In genomic region chr9:90841615-90842014, GRCh38 we compare ENCODE assay signal across 24 cellular contexts. TPM values are rescaled to one million over a fixed set of nuclear protein-coding genes. Genes with fewer than 3 reads are reported as not detected.
DNase-seq lines count a peak whose midpoint lies in the region; ATAC-seq, FAIRE-seq and TF ChIP-seq lines count a peak whose summit lies in the region.
"Had no signal": no experiment of that assay in that cellular context is flagged by ENCODE, and none has a peak within 500 bp of the region (broad histone marks: within the 10 kb centered on the region; RNA-seq: fewer than 3 reads in every experiment).

No MANE protein-coding gene starts in this region.

- H2BK5ac ChIP-seq in IMR-90 (ENCODE audit: low read depth, low read length, poor library complexity, severe bottlenecking): peak overlapping the region; percentile 93

- no peak overlapping the region for H3K4me3 Mint-ChIP-seq in immature natural killer cell
- H3K4me3 Mint-ChIP-seq: CD4-positive, CD25-positive, alpha-beta regulatory T cell; T-helper 17 cell had no signal

- no peaks in the 10 kb centered on the region for H3K36me3 ChIP-seq in IMR-90 (ENCODE audit: control insufficient read depth, insufficient read depth, low read length)
- peaks cover 27% of the 10 kb centered on the region for H3K36me3 ChIP-seq in thymus (ENCODE audit: control insufficient read depth, insufficient read depth)
- H3K36me3 ChIP-seq: SJCRH30 had no signal

- no peak overlapping the region for H3K27ac Mint-ChIP-seq in immature natural killer cell
- H3K27ac Mint-ChIP-seq: CD4-positive, CD25-positive, alpha-beta regulatory T cell; T-helper 17 cell had no signal

- no peak overlapping the region for H2AK5ac ChIP-seq in IMR-90 (ENCODE audit: low read depth, low read length)

- no peak overlapping the region for H2BK120ac ChIP-seq in IMR-90 (ENCODE audit: low read depth, low read length)

- CTCF ChIA-PET in IMR-90 (lab: Yijun Ruan, JAX): no interaction called here

- H3K27me3 Mint-ChIP-seq in immature natural killer cell (ENCODE audit: low read depth in 3 of 3): peaks cover 0 to 5% (median 2%) of the 10 kb centered on the region in 3 donors
- H3K27me3 Mint-ChIP-seq: CD4-positive, CD25-positive, alpha-beta regulatory T cell; T-helper 17 cell had no signal

- no peak overlapping the region for H2AFZ ChIP-seq in IMR-90 (replicated peaks; ENCODE audit: low read length, poor library complexity)

- H3K4me2 ChIP-seq in IMR-90 (ENCODE audit: low read depth, low read length): no peak overlapping the region

- H3K9me1 ChIP-seq in IMR-90 (ENCODE audit: insufficient read depth, low read length): peaks cover 3% of the 10 kb centered on the region; the same call in 1 of the 2 replicates

- no peak overlapping the region for H2AK9ac ChIP-seq in IMR-90 (replicated peaks; ENCODE audit: low read depth, low read length, poor library complexity)

- DNase-seq in GM18507 (ENCODE audit: extremely low spot score, insufficient read length, low read depth): no peak
- DNase-seq in IMR-90: no peak
- peak; percentile 23 to 39 for DNase-seq in erythroblast (lab: John Stamatoyannopoulos, UW)
- no peak for DNase-seq in iPS-NIHi11 (ENCODE audit: low spot score)
- no peak for DNase-seq in immature natural killer cell
- DNase-seq in NCI-H1417 (lab: John Stamatoyannopoulos, UW): no peak
- DNase-seq: CD4-positive, CD25-positive, alpha-beta regulatory T cell; DMS53; GOT3; Karpas-422; MV-4-11; NCI-H1105; NCI-H146; NCI-H1930; NCI-H2107; NCI-H524 treated with DMSO at 0.1 percent for 48 hours; NCI-H774; PC-3; SJCRH30; T-helper 17 cell had no signal

- H3K4me3 ChIP-seq in IMR-90 (ENCODE audit: insufficient read depth, low read depth, low read length) (no peak overlapping the region), thymus (ENCODE audit: low read length) (no peak overlapping the region)
- H3K4me3 ChIP-seq: SJCRH30 had no signal

- H3K4me1 Mint-ChIP-seq in immature natural killer cell: peaks cover 0 to 42% of the 10 kb centered on the region in 2 donors
- H3K4me1 Mint-ChIP-seq: T-helper 17 cell had no signal

- in situ Hi-C loops in IMR-90 (cut with MboI; ENCODE audit: low sequenced_read_pairs): no loop called here

- H3K4me1 ChIP-seq in IMR-90 (ENCODE audit: control insufficient read depth, insufficient read depth, low read length) (no peaks in the 10 kb centered on the region), thymus (ENCODE audit: control insufficient read depth, insufficient read depth, low read length) (peaks cover 8% of the 10 kb centered on the region)
- H3K4me1 ChIP-seq: SJCRH30 had no signal

- no peaks in the 10 kb centered on the region for H3K9me3 ChIP-seq in IMR-90 (ENCODE audit: control insufficient read depth, insufficient read depth, low read length)
- no peaks in the 10 kb centered on the region for H3K9me3 ChIP-seq in thymus (ENCODE audit: control insufficient read depth)

- H2BK20ac ChIP-seq in IMR-90 (ENCODE audit: low read depth, low read length): no peak overlapping the region

- H3K9me3 Mint-ChIP-seq in immature natural killer cell: no peaks in the 10 kb centered on the region
- H3K9me3 Mint-ChIP-seq: CD4-positive, CD25-positive, alpha-beta regulatory T cell had no signal

- H3K18ac ChIP-seq in IMR-90 (ENCODE audit: low read depth, low read length): no peak overlapping the region

- TF ChIP-seq RAD21 in IMR-90 (IDR thresholded peaks at IDR 0.05; ENCODE audit: low read length): no peak

- POLR2A ChIA-PET in IMR-90 (lab: Charles Lee; ENCODE audit: unreplicated experiment): no interaction called here

- no peak overlapping the region for H3K56ac ChIP-seq in IMR-90 (ENCODE audit: extremely low read depth, insufficient read depth, low read length)

- TF ChIP-seq POLR2A in IMR-90 (IDR thresholded peaks at IDR 0.05; ENCODE audit: low read depth, low read length) (no peak), erythroblast (IDR thresholded peaks at IDR 0.05; ENCODE audit: low read length) (no peak)

- H2BK15ac ChIP-seq in IMR-90 (ENCODE audit: low read depth, low read length): no peak overlapping the region

- dilution Hi-C loops in IMR-90 (cut with HindIII; ENCODE audit: low sequenced_read_pairs, unreplicated experiment): no loop called here

- H3K36me3 Mint-ChIP-seq in immature natural killer cell: peaks cover 0 to 12% (median 3%) of the 10 kb centered on the region in 3 donors
- H3K36me3 Mint-ChIP-seq: CD4-positive, CD25-positive, alpha-beta regulatory T cell had no signal

- TF ChIP-seq CTCF in IMR-90 (conservative IDR thresholded peaks at IDR 0.05; ENCODE audit: low read depth, low read length): no peak

- no peak overlapping the region for H4K5ac ChIP-seq in IMR-90 (ENCODE audit: low read depth, low read length)

- intact Hi-C loops in IMR-90 (cut with micrococcal nuclease): no loop called here

- H3K27ac ChIP-seq in IMR-90 (ENCODE audit: insufficient read depth, low read length) (no peak overlapping the region), thymus (ENCODE audit: low read depth) (peak overlapping the region; percentile 25)
- H3K27ac ChIP-seq: SJCRH30 had no signal

- H4K91ac ChIP-seq in IMR-90 (ENCODE audit: insufficient read depth, low read depth, low read length): no peak overlapping the region

- FAIRE-seq in GM18507 (lab: Jason Lieb, UNC): peak; percentile 74

- H3K4ac ChIP-seq in IMR-90 (ENCODE audit: low read depth, low read length): no peak overlapping the region

- no peaks in the 10 kb centered on the region for H3K27me3 ChIP-seq in IMR-90 (ENCODE audit: control insufficient read depth, insufficient read depth, low read length)
- no peaks in the 10 kb centered on the region for H3K27me3 ChIP-seq in thymus (ENCODE audit: control insufficient read depth, insufficient read depth)
- H3K27me3 ChIP-seq: SJCRH30 had no signal

- H3K79me1 ChIP-seq in IMR-90 (ENCODE audit: low read depth in 1 of 2, low read length in 2 of 2): no peaks in the 10 kb centered on the region

- H3K23ac ChIP-seq in IMR-90 (ENCODE audit: low read depth, low read length): no peak overlapping the region

- BruUV-seq in IMR-90 (replicated peaks; lab: Mats Ljungman, UMichigan): no TSS peak

- ATAC-seq in IMR-90 (ENCODE audit: low read depth): no peak
- ATAC-seq: PC-3, SK-N-SH treated with all-trans-retinoic acid at 6 μM for 48 hours, T-helper 17 cell had no signal

- H4K20me1 ChIP-seq in IMR-90 (ENCODE audit: insufficient read depth, low read length): no peaks in the 10 kb centered on the region

- H3K9ac ChIP-seq in IMR-90 (ENCODE audit: low read depth, low read length): no peak overlapping the region

- 56% methylated on average over 1 of the region's 1 CpG; no CpG with 5 or more reads in 1 of the 2 experiments for WGBS in IMR-90 (ENCODE audit: extremely low coverage in 2 of 2, insufficient read length in 1 of 2), 2 experiments
- WGBS in thymus: 94% methylated on average over 1 of the region's 1 CpG

- H3K14ac ChIP-seq in IMR-90 (replicated peaks; ENCODE audit: low read depth, low read length): no peak overlapping the region

- H4K8ac ChIP-seq in IMR-90 (ENCODE audit: low read depth in 2 of 2, low read length in 2 of 2): no peak overlapping the region

TF ChIP-seq in IMR-90, 13 proteins besides CTCF, POLR2A, EP300 and RAD21:
- TF ChIP-seq CEBPB (IDR thresholded peaks at IDR 0.05; ENCODE audit: low read depth, low read length): no peak
- TF ChIP-seq RCOR1 (IDR thresholded peaks at IDR 0.05; ENCODE audit: insufficient replicate concordance, low read length): no peak

RNA-seq across cellular contexts. Expression of gene SYK, which starts 40.0 kb away (rescaled TPM):
- total RNA-seq in IMR-90 (2012; rRNA removed): not detected in 2 replicates
- polyA plus RNA-seq in IMR-90 (2012; rRNA removed): not detected in 2 replicates
- polyA plus RNA-seq in IMR-90 (2012; cell fraction: cytosol; rRNA removed): not detected in 2 replicates
- polyA plus RNA-seq in IMR-90 (2012; cell fraction: nucleus; rRNA removed; ENCODE audit: low replicate concordance): not detected in 2 replicates
- polyA plus RNA-seq in thymus: 22.2 TPM
- polyA plus RNA-seq in immature natural killer cell: 100 to 1,000 TPM in 1 of 3 donors, 10 to 100 TPM in 2; 50.1 to 125 (median 82.6) TPM
- total RNA-seq: G401, M059J, SJCRH30 had no signal

Comparison
In these comparisons a context has a peak if more than half of its experiments do, and no peak if none do; other contexts are left out.
1. DNase-seq: peak in erythroblast (2 of 2); none in GM18507 (single experiment), IMR-90 (single experiment), iPS-NIHi11 (single experiment), immature natural killer cell (0 of 3) and NCI-H1417 (0 of 3).
2. RNA of gene SYK, which starts 40.0 kb away (polyA plus RNA-seq): 50.1 to 125 TPM in immature natural killer cell and 22.2 TPM in thymus (single experiment); not detected in IMR-90; every median in the first group is over 10 times any median in the second.